Comparison of ENCODE assay signal across 33 cellular contexts in genomic region chr6:155245871-155246270, GRCh38. TPM values are rescaled to one million over a fixed set of nuclear protein-coding genes. Genes with fewer than 3 reads are reported as not detected.
DNase-seq lines count a peak whose midpoint lies in the region; ATAC-seq, FAIRE-seq and TF ChIP-seq lines count a peak whose summit lies in the region.
"Had no signal": no experiment of that assay in that cellular context is flagged by ENCODE, and none has a peak within 500 bp of the region (broad histone marks: within the 10 kb centered on the region; RNA-seq: fewer than 3 reads in every experiment).

No MANE protein-coding gene starts in this region.

- H3F3A ChIP-seq in smooth muscle cell (ENCODE audit: low read depth): peaks cover 12% of the 10 kb centered on the region

- no peaks in the 10 kb centered on the region for H3K9me3 Mint-ChIP-seq in astrocyte (ENCODE audit: unreplicated experiment)
- H3K9me3 Mint-ChIP-seq: activated naive CD8-positive, alpha-beta T cell treated with anti-CD3 and anti-CD28 coated beads, Interleukin-2, amount 50 U/mL, for 24 hours; activated T-cell treated with anti-CD3 and anti-CD28 coated beads, Interleukin-2, amount 50 U/mL, for 4 hours; brain; IgD-negative memory B cell had no signal

- H3K4me3 ChIP-seq in HCT116 (replicated peaks in 1 of 2; ENCODE audit: low read depth in 1 of 2, low read length in 2 of 2) (no peak overlapping the region), astrocyte (ENCODE audit: insufficient read depth, low read depth, low read length) (no peak overlapping the region), fibroblast of villous mesenchyme (ENCODE audit: low read depth, low read length) (no peak overlapping the region), smooth muscle cell (no peak overlapping the region)
- H3K4me3 ChIP-seq: gastrocnemius medialis, GM23338, tibial nerve had no signal

- no peak for FAIRE-seq in astrocyte (lab: Jason Lieb, UNC)
- FAIRE-seq: GM12891, RCC 7860, small intestine had no signal

- no peaks in the 10 kb centered on the region for H3K9me2 ChIP-seq in HCT116 (ENCODE audit: insufficient read depth)

- H3K27ac ChIP-seq in HCT116 (ENCODE audit: low read depth, low read length) (no peak overlapping the region), astrocyte (ENCODE audit: low read depth, low read length) (no peak overlapping the region), smooth muscle cell (ENCODE audit: low read depth) (peak overlapping the region; percentile 90)
- H3K27ac ChIP-seq: gastrocnemius medialis, tibial nerve, VCaP had no signal

- H3K4me2 ChIP-seq in HCT116 (ENCODE audit: low read length) (no peak overlapping the region), astrocyte (ENCODE audit: low read length) (no peak overlapping the region), smooth muscle cell (peak overlapping the region; percentile 26)
- H3K4me2 ChIP-seq: GM23338 had no signal

- H4K20me1 ChIP-seq in HCT116 (ENCODE audit: insufficient read depth): no peaks in the 10 kb centered on the region
- H4K20me1 ChIP-seq in astrocyte (ENCODE audit: insufficient read depth, low read length): no peaks in the 10 kb centered on the region
- H4K20me1 ChIP-seq in smooth muscle cell (ENCODE audit: low read depth): no peaks in the 10 kb centered on the region

- H3K36me3 ChIP-seq in HCT116 (ENCODE audit: control insufficient read depth in 1 of 2, insufficient read depth in 2 of 2, low read length in 2 of 2) (no peaks in the 10 kb centered on the region), astrocyte (ENCODE audit: insufficient read depth, low read length) (no peaks in the 10 kb centered on the region), smooth muscle cell (ENCODE audit: low read depth) (no peaks in the 10 kb centered on the region)

- H3K27me3 ChIP-seq in HCT116 (ENCODE audit: insufficient read depth, low read length) (no peaks in the 10 kb centered on the region), astrocyte (ENCODE audit: insufficient read depth, low read length) (no peaks in the 10 kb centered on the region), smooth muscle cell (ENCODE audit: low read depth) (no peaks in the 10 kb centered on the region)
- H3K27me3 ChIP-seq: gastrocnemius medialis, tibial nerve had no signal

- WGBS in smooth muscle cell (ENCODE audit: low lambda C conversion rate): 17% methylated on average over 4 of the region's 4 CpGs

- H3K79me2 ChIP-seq in HCT116 (ENCODE audit: insufficient read depth, low read length): no peaks in the 10 kb centered on the region
- H3K79me2 ChIP-seq in astrocyte (ENCODE audit: insufficient read depth, low read length): no peaks in the 10 kb centered on the region
- no peaks in the 10 kb centered on the region for H3K79me2 ChIP-seq in smooth muscle cell (ENCODE audit: low read depth)

- intact Hi-C loops in HCT116 (cut with micrococcal nuclease): loop anchor here (5.0 to 10.0 kb wide), 2 partner anchors 381 to 569 kb away; no protein-coding TSS in a partner anchor

- RAD21 ChIA-PET in HCT116 (lab: Charles Lee; ENCODE audit: low non-redundant PET in 1 of 2, low total read pairs in 2 of 2, uncharacterized antibody in 2 of 2, unreplicated experiment in 2 of 2): no interaction called here

- peaks cover 0 to 11% of the 10 kb centered on the region in 2 experiments; a peak in 1 of 4 replicates for H3K4me1 ChIP-seq in HCT116 (ENCODE audit: control insufficient read depth in 1 of 2, insufficient read depth in 2 of 2, low read length in 2 of 2)
- H3K4me1 ChIP-seq in astrocyte (ENCODE audit: insufficient read depth, low read length): peaks cover 19% of the 10 kb centered on the region
- H3K4me1 ChIP-seq in smooth muscle cell (ENCODE audit: low read depth): no peaks in the 10 kb centered on the region
- H3K4me1 ChIP-seq: gastrocnemius medialis had no signal

- H2AFZ ChIP-seq in HCT116 (ENCODE audit: low read depth, low read length, poor library complexity, severe bottlenecking): no peak overlapping the region
- no peak overlapping the region for H2AFZ ChIP-seq in astrocyte (ENCODE audit: low read depth, low read length)
- H2AFZ ChIP-seq in smooth muscle cell (ENCODE audit: low read depth): no peak overlapping the region
- H2AFZ ChIP-seq: GM23338 had no signal

- ATAC-seq in HCT116 (no peak), HG03175 (IDR thresholded peaks at IDR 0.05; ENCODE audit: unreplicated experiment) (no peak), GM18868 (IDR thresholded peaks at IDR 0.05; ENCODE audit: unreplicated experiment) (no peak)
- ATAC-seq: activated naive CD8-positive, alpha-beta T cell treated with anti-CD3 and anti-CD28 coated beads, Interleukin-2, amount 50 U/mL, for 24 hours; activated T-cell treated with anti-CD3 and anti-CD28 coated beads, Interleukin-2, amount 50 U/mL, for 4 hours; gastrocnemius medialis; GM23338; left colon; naive thymus-derived CD8-positive, alpha-beta T cell had no signal

- no peak for TF ChIP-seq POLR2A in HCT116 (IDR thresholded peaks at IDR 0.05; ENCODE audit: borderline replicate concordance, extremely low read depth, insufficient read depth, insufficient read length)

- no peak for DNase-seq in HCT116 (ENCODE audit: low read depth, low spot score)
- DNase-seq in astrocyte (ENCODE audit: low read depth): peak; percentile 18
- peak; percentile 47 for DNase-seq in fibroblast of villous mesenchyme (ENCODE audit: low read depth)
- no peak for DNase-seq in smooth muscle cell (lab: John Stamatoyannopoulos, UW; ENCODE audit: unreplicated experiment)
- no peak for DNase-seq in NCI-H2081 (lab: John Stamatoyannopoulos, UW)
- DNase-seq: activated CD4-positive, alpha-beta T cell treated with anti-CD3 and anti-CD28 coated beads for 48 hours; activated gamma-delta T cell treated with Interleukin-2 at 50 U/mL for 16 hours; activated naive CD8-positive, alpha-beta T cell treated with anti-CD3 and anti-CD28 coated beads, Interleukin-2, amount 50 U/mL, for 24 hours; activated T-cell treated with anti-CD3 and anti-CD28 coated beads, Interleukin-2, amount 50 U/mL, for 4 hours; effector CD4-positive, alpha-beta T cell; gastrocnemius medialis; hippocampal formation; left colon; naive thymus-derived CD8-positive, alpha-beta T cell; NCI-H2029; NCI-H2227 treated with DMSO at 0.1 percent for 48 hours; NCI-H748 treated with DMSO at 0.1 percent for 48 hours; nucleus accumbens; SIG-M5; small intestine; stimulated activated CD4-positive, alpha-beta T cell treated with anti-CD3 and anti-CD28 coated beads, Interleukin-1b, Interleukin-23, amount 100 ng/mL, for 48 hours; T-helper 9 cell had no signal

- no TSS peak for BruUV-seq in HCT116 (replicated peaks; lab: Mats Ljungman, UMichigan)

- no peak overlapping the region for H3K4me3 Mint-ChIP-seq in astrocyte (ENCODE audit: unreplicated experiment)
- H3K4me3 Mint-ChIP-seq: activated naive CD8-positive, alpha-beta T cell treated with anti-CD3 and anti-CD28 coated beads, Interleukin-2, amount 50 U/mL, for 24 hours; activated T-cell treated with anti-CD3 and anti-CD28 coated beads, Interleukin-2, amount 50 U/mL, for 4 hours; brain; GM23338; IgD-negative memory B cell; naive thymus-derived CD8-positive, alpha-beta T cell had no signal

- no peaks in the 10 kb centered on the region for H3K9me3 ChIP-seq in HCT116 (ENCODE audit: control insufficient read depth in 1 of 2, insufficient read depth in 1 of 2, low read depth in 1 of 2, low read length in 2 of 2)
- H3K9me3 ChIP-seq in astrocyte (ENCODE audit: insufficient read depth, low read depth, low read length): no peaks in the 10 kb centered on the region
- no peaks in the 10 kb centered on the region for H3K9me3 ChIP-seq in smooth muscle cell (replicated peaks; ENCODE audit: low read depth)
- H3K9me3 ChIP-seq: gastrocnemius medialis, tibial nerve had no signal

- H3K27me3 Mint-ChIP-seq in astrocyte (ENCODE audit: low read depth, unreplicated experiment): no peaks in the 10 kb centered on the region
- H3K27me3 Mint-ChIP-seq: activated naive CD8-positive, alpha-beta T cell treated with anti-CD3 and anti-CD28 coated beads, Interleukin-2, amount 50 U/mL, for 24 hours; IgD-negative memory B cell had no signal

- H3K27ac Mint-ChIP-seq in astrocyte (ENCODE audit: unreplicated experiment): no peak overlapping the region
- H3K27ac Mint-ChIP-seq: activated naive CD8-positive, alpha-beta T cell treated with anti-CD3 and anti-CD28 coated beads, Interleukin-2, amount 50 U/mL, for 24 hours; GM23338 had no signal

- TF ChIP-seq RAD21 in HCT116 (IDR thresholded peaks at IDR 0.05; ENCODE audit: low read depth): no peak

- CTCF ChIA-PET in HCT116 (lab: Charles Lee): no interaction called here

- TF ChIP-seq CTCF in HCT116 (IDR thresholded peaks at IDR 0.05 in 2 of 3, conservative IDR thresholded peaks at IDR 0.05 in 1 of 3; ENCODE audit: borderline replicate concordance in 1 of 3, insufficient read depth in 1 of 3, low read depth in 2 of 3, low read length in 2 of 3) (no peak), astrocyte (IDR thresholded peaks at IDR 0.05; ENCODE audit: insufficient read depth, low read depth, low read length) (no peak), fibroblast of villous mesenchyme (IDR thresholded peaks at IDR 0.05; ENCODE audit: insufficient read depth, low read depth, low read length) (no peak), smooth muscle cell (IDR thresholded peaks at IDR 0.05; ENCODE audit: borderline replicate concordance, insufficient read depth, poor library complexity, severe bottlenecking) (no peak)

- peaks cover 27% of the 10 kb centered on the region for H3K36me3 Mint-ChIP-seq in astrocyte (ENCODE audit: low read depth, unreplicated experiment)

- POLR2A ChIA-PET in HCT116 (lab: Charles Lee): no interaction called here

- no peak overlapping the region for H3K9ac ChIP-seq in HCT116 (ENCODE audit: low read length)
- H3K9ac ChIP-seq in astrocyte (ENCODE audit: low read length): no peak overlapping the region
- H3K9ac ChIP-seq in smooth muscle cell (ENCODE audit: low read depth): no peak overlapping the region

- peaks cover 13% of the 10 kb centered on the region for H3K4me1 Mint-ChIP-seq in astrocyte (ENCODE audit: low read depth, unreplicated experiment)
- H3K4me1 Mint-ChIP-seq: activated naive CD8-positive, alpha-beta T cell treated with anti-CD3 and anti-CD28 coated beads, Interleukin-2, amount 50 U/mL, for 24 hours had no signal

TF ChIP-seq in HCT116, 20 proteins besides CTCF, POLR2A, EP300 and RAD21:
- TF ChIP-seq CEBPB (IDR thresholded peaks at IDR 0.05; ENCODE audit: low read depth): no peak
- 0 out of 2 replicates have a peak, but pooled peaks have one; percentile 16 for TF ChIP-seq POLR2AphosphoS5 (IDR thresholded peaks at IDR 0.05; ENCODE audit: low read depth, low read length)

RNA-seq across cellular contexts. Expression of gene CLDN20, which starts 17.9 kb away (rescaled TPM):
- not detected for total RNA-seq in HCT116 (2021; ENCODE audit: unreplicated experiment)
- 0.39 and 0.55 TPM in 2 replicates for polyA plus RNA-seq in HCT116 (2012)
- not detected in 2 replicates for total RNA-seq in astrocyte
- not detected in 2 replicates for total RNA-seq in fibroblast of villous mesenchyme
- not detected in 2 replicates for total RNA-seq in smooth muscle cell
- polyA plus RNA-seq in smooth muscle cell: not detected in 2 replicates
- total RNA-seq: activated T-cell treated with anti-CD3 and anti-CD28 coated beads, Interleukin-2, amount 50 U/mL, for 4 hours; gastrocnemius medialis; GM23338; left colon; mesenteric fat pad; naive thymus-derived CD8-positive, alpha-beta T cell had no signal
- polyA plus RNA-seq: esophagus; IgD-negative memory B cell; naive thymus-derived CD8-positive, alpha-beta T cell; small intestine had no signal

Comparison
In these comparisons a context has a peak if more than half of its experiments do, and no peak if none do; other contexts are left out.
1. DNase-seq: peak in astrocyte (single experiment) and fibroblast of villous mesenchyme (single experiment); none in HCT116 (single experiment), smooth muscle cell (single experiment) and NCI-H2081 (0 of 2).